In the genomic region with DNA sequence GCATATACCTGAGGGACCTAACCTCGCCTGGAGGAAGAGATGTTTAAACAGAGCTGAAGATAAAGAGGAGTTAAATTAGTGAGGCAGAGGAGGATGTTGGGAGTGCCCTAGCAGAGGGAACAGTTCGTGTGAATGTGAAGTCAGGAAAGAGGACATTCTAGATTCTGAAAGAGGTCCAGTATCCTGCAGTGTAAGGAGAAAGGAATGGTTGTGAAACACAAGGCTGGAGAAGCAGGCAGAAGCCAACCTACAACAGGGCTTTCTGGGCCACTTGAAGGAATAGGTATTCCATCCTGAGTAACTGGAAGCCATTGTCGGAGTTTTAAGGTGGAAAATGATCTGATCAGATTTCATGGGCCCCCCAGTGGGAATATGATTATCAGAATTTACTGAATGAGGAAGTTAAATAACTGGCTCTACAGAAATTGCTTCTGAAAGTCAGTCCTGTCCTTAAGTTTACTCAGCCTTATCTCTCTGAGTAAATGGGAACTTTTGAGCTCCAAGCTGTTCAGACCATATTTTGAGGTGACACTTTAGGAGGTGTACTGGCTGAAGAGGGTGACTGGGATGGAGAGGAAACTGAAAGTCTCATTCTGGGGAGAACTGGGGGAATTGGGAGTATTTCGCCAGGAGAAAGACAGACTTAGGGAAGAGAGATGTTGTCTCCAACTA, we compare ENCODE assay signal across 15 cellular contexts. TPM values are rescaled to one million over a fixed set of nuclear protein-coding genes. Genes with fewer than 3 reads are reported as not detected.
A peak's percentile ranks its signal among the peaks of the same experiment; 100 is the strongest.
DNase-seq lines count a peak whose midpoint lies in the region; ATAC-seq and TF ChIP-seq lines count a peak whose summit lies in the region.
"Had no signal": no experiment of that assay in that cellular context is flagged by ENCODE, and none has a peak within 500 bp of the region (broad histone marks: within the 10 kb centered on the region; RNA-seq: fewer than 3 reads in every experiment).

No MANE protein-coding gene starts in this region.

- H2BK15ac ChIP-seq in mesenchymal stem cell (ENCODE audit: low read depth, poor library complexity, severe bottlenecking) = no peak overlapping the region

- H3K4me3 Mint-ChIP-seq in activated T-helper 17 cell treated with anti-CD3 and anti-CD28 coated beads, Interleukin-2, amount 50 U/mL, for 72 hours = no peak overlapping the region

- POLR2A ChIA-PET in HCT116 (lab: Charles Lee) = no interaction called here

- H2AK5ac ChIP-seq in mesenchymal stem cell (ENCODE audit: low read length, severe bottlenecking) = no peak overlapping the region

- H2BK12ac ChIP-seq in mesenchymal stem cell (ENCODE audit: low read length in 2 of 2) = no peak overlapping the region

- no peaks in the 10 kb centered on the region for H3K4me1 ChIP-seq in HCT116 (ENCODE audit: control insufficient read depth in 1 of 2, insufficient read depth in 2 of 2, low read length in 2 of 2)
- H3K4me1 ChIP-seq in mesenchymal stem cell (ENCODE audit: control insufficient read depth, insufficient read depth, low read depth, low read length) = peaks cover 2% of the 10 kb centered on the region
- H3K4me1 ChIP-seq: prostate gland had no signal

- H3K27ac Mint-ChIP-seq in activated T-helper 17 cell treated with anti-CD3 and anti-CD28 coated beads, Interleukin-2, amount 50 U/mL, for 72 hours = peak overlapping the region; percentile 15

- no peak overlapping the region for H3K18ac ChIP-seq in mesenchymal stem cell (ENCODE audit: low read depth in 1 of 2, low read length in 2 of 2)

- ATAC-seq in HCT116 (no peak; the same call in 1 of the 2 replicates), GM21717 (IDR thresholded peaks at IDR 0.05; ENCODE audit: unreplicated experiment) (no peak)
- ATAC-seq in activated T-helper 17 cell treated with anti-CD3 and anti-CD28 coated beads, Interleukin-2, amount 50 U/mL, for 72 hours (replicated peaks) = peak; percentile 46

- H4K20me1 ChIP-seq in HCT116 (ENCODE audit: insufficient read depth) = no peaks in the 10 kb centered on the region

- TF ChIP-seq POLR2A in HCT116 (IDR thresholded peaks at IDR 0.05; ENCODE audit: borderline replicate concordance, extremely low read depth, insufficient read depth, insufficient read length) = no peak

- peak overlapping the region; percentile 17; the same call in 1 of the 2 replicates for H3K27ac ChIP-seq in HCT116 (ENCODE audit: low read depth, low read length)
- H3K27ac ChIP-seq in mesenchymal stem cell (ENCODE audit: low read length, poor library complexity, severe bottlenecking) = no peak overlapping the region
- H3K27ac ChIP-seq: prostate gland had no signal

- H3K36me3 Mint-ChIP-seq in activated T-helper 17 cell treated with anti-CD3 and anti-CD28 coated beads, Interleukin-2, amount 50 U/mL, for 72 hours (ENCODE audit: low read depth) = peaks cover 71% of the 10 kb centered on the region

- DNase-seq in GF-D8 (lab: John Stamatoyannopoulos, UW) = peak; percentile 9
- DNase-seq in HCT116 (ENCODE audit: low read depth, low spot score) = no peak
- no peak for DNase-seq in mesenchymal stem cell
- no peak for DNase-seq in DMS53 (lab: John Stamatoyannopoulos, UW)
- no peak for DNase-seq in SKM-1 (lab: John Stamatoyannopoulos, UW; ENCODE audit: unreplicated experiment)
- DNase-seq: amniotic stem cell; DMS153; effector memory CD4-positive, alpha-beta T cell; hippocampal formation; NCI-H1694 treated with DMSO at 0.1 percent for 48 hours; NK-92 treated with Interleukin-12 subunit alpha and Interleukin-12 subunit beta, amount 100 ng/mL, for 24 hours; stimulated activated CD4-positive, alpha-beta T cell treated with anti-CD3 and anti-CD28 coated beads, Interleukin-4, amount 100 ng/mL, for 1 hour had no signal

- TF ChIP-seq RAD21 in HCT116 (IDR thresholded peaks at IDR 0.05; ENCODE audit: low read depth) = no peak

- TF ChIP-seq CTCF in HCT116 (IDR thresholded peaks at IDR 0.05 in 2 of 3, conservative IDR thresholded peaks at IDR 0.05 in 1 of 3; ENCODE audit: borderline replicate concordance in 1 of 3, insufficient read depth in 1 of 3, low read depth in 2 of 3, low read length in 2 of 3) = no peak

- no peak overlapping the region for H2BK120ac ChIP-seq in mesenchymal stem cell (ENCODE audit: low read depth, low read length)

- H3K27me3 ChIP-seq in HCT116 (ENCODE audit: insufficient read depth, low read length) = no peaks in the 10 kb centered on the region
- no peaks in the 10 kb centered on the region for H3K27me3 ChIP-seq in mesenchymal stem cell (ENCODE audit: control insufficient read depth in 1 of 2, insufficient read depth in 1 of 2, low read length in 2 of 2)

- no peak overlapping the region for H3K4ac ChIP-seq in mesenchymal stem cell (ENCODE audit: low read depth in 1 of 2, low read length in 2 of 2)

- H3K9ac ChIP-seq in HCT116 (ENCODE audit: low read length) (no peak overlapping the region), mesenchymal stem cell (ENCODE audit: low read length) (peak overlapping the region; percentile 16)

- H2AFZ ChIP-seq in HCT116 (ENCODE audit: low read depth, low read length, poor library complexity, severe bottlenecking) (no peak overlapping the region), mesenchymal stem cell (ENCODE audit: low read depth, low read length) (no peak overlapping the region)

- H3K4me3 ChIP-seq in HCT116 (replicated peaks in 1 of 2; ENCODE audit: low read depth in 1 of 2, low read length in 2 of 2) (no peak overlapping the region), mesenchymal stem cell (ENCODE audit: insufficient read depth in 1 of 2, low read depth in 1 of 2, low read length in 2 of 2) (no peak overlapping the region)
- H3K4me3 ChIP-seq: prostate gland had no signal

- H3K9me3 ChIP-seq in HCT116 (ENCODE audit: control insufficient read depth in 1 of 2, insufficient read depth in 1 of 2, low read depth in 1 of 2, low read length in 2 of 2) (no peaks in the 10 kb centered on the region), mesenchymal stem cell (ENCODE audit: control insufficient read depth, low read length) (no peaks in the 10 kb centered on the region)
- H3K9me3 ChIP-seq: prostate gland had no signal

- H3K14ac ChIP-seq in mesenchymal stem cell (ENCODE audit: low read length in 2 of 2) = no peak overlapping the region

- H4K8ac ChIP-seq in mesenchymal stem cell (ENCODE audit: low read length) = no peak overlapping the region

- H3K27me3 Mint-ChIP-seq in activated T-helper 17 cell treated with anti-CD3 and anti-CD28 coated beads, Interleukin-2, amount 50 U/mL, for 72 hours = no peaks in the 10 kb centered on the region

- H3K79me2 ChIP-seq in HCT116 (ENCODE audit: insufficient read depth, low read length) = no peaks in the 10 kb centered on the region

- no peak overlapping the region for H3K23ac ChIP-seq in mesenchymal stem cell (ENCODE audit: low read length in 2 of 2)

- H3K4me1 Mint-ChIP-seq in activated T-helper 17 cell treated with anti-CD3 and anti-CD28 coated beads, Interleukin-2, amount 50 U/mL, for 72 hours = peaks cover 11% of the 10 kb centered on the region

- CTCF ChIA-PET in HCT116 (lab: Charles Lee) = no interaction called here

- no peaks in the 10 kb centered on the region for H3K79me1 ChIP-seq in mesenchymal stem cell (replicated peaks; ENCODE audit: low read length, poor library complexity, severe bottlenecking)

- RAD21 ChIA-PET in HCT116 (lab: Charles Lee; ENCODE audit: low non-redundant PET in 1 of 2, low total read pairs in 2 of 2, uncharacterized antibody in 2 of 2, unreplicated experiment in 2 of 2) = no interaction called here

- TSS peak; percentile 7 for BruUV-seq in HCT116 (replicated peaks; lab: Mats Ljungman, UMichigan)

- H3K36me3 ChIP-seq in HCT116 (ENCODE audit: control insufficient read depth in 1 of 2, insufficient read depth in 2 of 2, low read length in 2 of 2) (peaks cover 5 to 9% of the 10 kb centered on the region in 2 experiments; a peak in 2 of 4 replicates), mesenchymal stem cell (ENCODE audit: control insufficient read depth in 1 of 2, insufficient read depth in 2 of 2, low read depth in 1 of 2, low read length in 2 of 2) (peaks cover 7 to 26% of the 10 kb centered on the region in 2 experiments)
- H3K36me3 ChIP-seq: prostate gland had no signal

- H3K9me2 ChIP-seq in HCT116 (ENCODE audit: insufficient read depth) = no peaks in the 10 kb centered on the region

- intact Hi-C loops in HCT116 (cut with micrococcal nuclease) = no loop called here

- H4K91ac ChIP-seq in mesenchymal stem cell (ENCODE audit: low read length) = no peak overlapping the region

- H3K4me2 ChIP-seq in HCT116 (ENCODE audit: low read length) (no peak overlapping the region), mesenchymal stem cell (ENCODE audit: low read length, poor library complexity, severe bottlenecking) (no peak overlapping the region)

- 82% methylated on average over 4 of the region's 4 CpGs for WGBS in mesenchymal stem cell

- no peak overlapping the region for H2BK5ac ChIP-seq in mesenchymal stem cell (ENCODE audit: low read depth, low read length, poor library complexity, severe bottlenecking)

- H3K9me3 Mint-ChIP-seq in activated T-helper 17 cell treated with anti-CD3 and anti-CD28 coated beads, Interleukin-2, amount 50 U/mL, for 72 hours = no peaks in the 10 kb centered on the region

TF ChIP-seq in HCT116, 20 proteins besides CTCF, POLR2A, EP300 and RAD21 (continues in another document):
- TF ChIP-seq EZH2 (IDR thresholded peaks at IDR 0.05) (no peak), EGR1 (IDR thresholded peaks at IDR 0.05; ENCODE audit: low read depth) (no peak), CEBPB (IDR thresholded peaks at IDR 0.05; ENCODE audit: low read depth) (no peak), YY1 (IDR thresholded peaks at IDR 0.05; ENCODE audit: extremely low read depth, insufficient replicate concordance, low read depth, low read length) (no peak), MAX (IDR thresholded peaks at IDR 0.05) (no peak), SRF (IDR thresholded peaks at IDR 0.05; ENCODE audit: low read depth) (no peak), ZNF274 (IDR thresholded peaks at IDR 0.05; ENCODE audit: low read depth, low read length) (no peak), TCF7L2 (IDR thresholded peaks at IDR 0.05; ENCODE audit: borderline replicate concordance, extremely low read depth, insufficient read depth, insufficient read length) (no peak), SP1 (IDR thresholded peaks at IDR 0.05; ENCODE audit: low read depth) (no peak)

RNA-seq across cellular contexts. Expression of gene FAAH, which starts 24.4 kb away (rescaled TPM):
- total RNA-seq in HCT116 (2021; ENCODE audit: unreplicated experiment) = 24.8 TPM
- polyA plus RNA-seq in HCT116 (2012) = 18.9 and 21.9 TPM in 2 replicates
- 1 to 10 TPM; 2.1 to 5.6 TPM for total RNA-seq in activated T-helper 17 cell treated with anti-CD3 and anti-CD28 coated beads, Interleukin-2, amount 50 U/mL, for 72 hours
- 0.48 TPM for polyA plus RNA-seq in mesenchymal stem cell (2013, experiment 1 of 2)
- 0.58 TPM for polyA plus RNA-seq in mesenchymal stem cell (2013, experiment 2 of 2)

RNA-seq across cellular contexts. Expression of gene NSUN4, which starts 29.1 kb away (rescaled TPM):
- total RNA-seq in HCT116 (2021; ENCODE audit: unreplicated experiment) = 27.8 TPM
- 25.0 and 27.7 TPM in 2 replicates for polyA plus RNA-seq in HCT116 (2012)
- total RNA-seq in activated T-helper 17 cell treated with anti-CD3 and anti-CD28 coated beads, Interleukin-2, amount 50 U/mL, for 72 hours = 10 to 100 TPM; 23.3 to 24.5 TPM
- 12.0 TPM for polyA plus RNA-seq in mesenchymal stem cell (2013, experiment 1 of 2)
- 13.8 TPM for polyA plus RNA-seq in mesenchymal stem cell (2013, experiment 2 of 2)
